ENCODE assay signal across 16 cellular contexts in genomic region chr4:77776182-77777134, GRCh38. TPM values are rescaled to one million over a fixed set of nuclear protein-coding genes. Genes with fewer than 3 reads are reported as not detected.
DNase-seq lines count a peak whose midpoint lies in the region; FAIRE-seq and TF ChIP-seq lines count a peak whose summit lies in the region.
"Had no signal": no experiment of that assay in that cellular context is flagged by ENCODE, and none has a peak within 500 bp of the region (broad histone marks: within the 10 kb centered on the region; RNA-seq: fewer than 3 reads in every experiment).

No MANE protein-coding gene starts in this region.

- H3K4me3 Mint-ChIP-seq in astrocyte (ENCODE audit: unreplicated experiment) (no peak overlapping the region), type B pancreatic cell (no peak overlapping the region)
- H3K4me3 Mint-ChIP-seq: dendritic cell treated with granulocyte-macrophage colony-stimulating factor and Interleukin-4, amounts not matched to agents 40 ng/mL and 50 ng/mL, for 4 days; T-helper 2 cell treated with Interferon-gamma antibody and Interleukin-4, amounts not matched to agents 5 μg/mL and 100 μg/mL, for 36 hours had no signal

- CTCF ChIA-PET in AG04449 (lab: Yijun Ruan, JAX), result no interaction called here

- H3K36me3 ChIP-seq in astrocyte (ENCODE audit: insufficient read depth, low read length) (no peaks in the 10 kb centered on the region), testis (ENCODE audit: low read depth, missing control alignments) (no peaks in the 10 kb centered on the region)

- H3K27ac Mint-ChIP-seq in astrocyte (ENCODE audit: unreplicated experiment) (no peak overlapping the region), type B pancreatic cell (no peak overlapping the region)
- H3K27ac Mint-ChIP-seq: dendritic cell treated with granulocyte-macrophage colony-stimulating factor and Interleukin-4, amounts not matched to agents 40 ng/mL and 50 ng/mL, for 4 days; T-helper 2 cell treated with Interferon-gamma antibody and Interleukin-4, amounts not matched to agents 5 μg/mL and 100 μg/mL, for 36 hours had no signal

- H3K9ac ChIP-seq in astrocyte (ENCODE audit: low read length), result no peak overlapping the region

- H3K4me3 ChIP-seq in AG04449 (ENCODE audit: low read depth, low read length), result no peak overlapping the region
- no peak overlapping the region for H3K4me3 ChIP-seq in astrocyte (ENCODE audit: insufficient read depth, low read depth, low read length)
- no peak overlapping the region for H3K4me3 ChIP-seq in testis

- H3K27me3 Mint-ChIP-seq in astrocyte (ENCODE audit: low read depth, unreplicated experiment) (no peaks in the 10 kb centered on the region), type B pancreatic cell (no peaks in the 10 kb centered on the region)
- H3K27me3 Mint-ChIP-seq: dendritic cell treated with granulocyte-macrophage colony-stimulating factor and Interleukin-4, amounts not matched to agents 40 ng/mL and 50 ng/mL, for 4 days had no signal

- H3K27me3 ChIP-seq in astrocyte (ENCODE audit: insufficient read depth, low read length) (no peaks in the 10 kb centered on the region), testis (no peaks in the 10 kb centered on the region)

- no peaks in the 10 kb centered on the region for H3K9me3 Mint-ChIP-seq in astrocyte (ENCODE audit: unreplicated experiment)
- H3K9me3 Mint-ChIP-seq in type B pancreatic cell, result no peaks in the 10 kb centered on the region
- H3K9me3 Mint-ChIP-seq: dendritic cell treated with granulocyte-macrophage colony-stimulating factor and Interleukin-4, amounts not matched to agents 40 ng/mL and 50 ng/mL, for 4 days; T-helper 2 cell treated with Interferon-gamma antibody and Interleukin-4, amounts not matched to agents 5 μg/mL and 100 μg/mL, for 36 hours had no signal

- H4K20me1 ChIP-seq in astrocyte (ENCODE audit: insufficient read depth, low read length), result peaks cover 11% of the 10 kb centered on the region

- no peak overlapping the region for H3K27ac ChIP-seq in astrocyte (ENCODE audit: low read depth, low read length)
- no peak overlapping the region for H3K27ac ChIP-seq in testis

- TF ChIP-seq CTCF in AG04449 (IDR thresholded peaks at IDR 0.05; ENCODE audit: insufficient read depth, low read length, missing control alignments) (no peak), astrocyte (IDR thresholded peaks at IDR 0.05; ENCODE audit: insufficient read depth, low read depth, low read length) (no peak), testis (IDR thresholded peaks at IDR 0.05) (no peak), type B pancreatic cell (conservative IDR thresholded peaks at IDR 0.05) (no peak)

- no peak overlapping the region for H3K4me2 ChIP-seq in astrocyte (ENCODE audit: low read length)

- intact Hi-C loops in testis (cut with DNase I; ENCODE audit: low total_unique reads) (no loop called here), cardiac septum (cut with DNase I) (no loop called here)

- no peaks in the 10 kb centered on the region for H3K36me3 Mint-ChIP-seq in astrocyte (ENCODE audit: low read depth, unreplicated experiment)
- H3K36me3 Mint-ChIP-seq in type B pancreatic cell, result peaks cover 8% of the 10 kb centered on the region

- TF ChIP-seq POLR2A in testis (IDR thresholded peaks at IDR 0.05), result no peak

- H3K4me1 ChIP-seq in astrocyte (ENCODE audit: insufficient read depth, low read length) (no peaks in the 10 kb centered on the region), testis (peaks cover 9% of the 10 kb centered on the region)

- peaks cover 26% of the 10 kb centered on the region for H3K79me2 ChIP-seq in astrocyte (ENCODE audit: insufficient read depth, low read length)

- H2AFZ ChIP-seq in astrocyte (ENCODE audit: low read depth, low read length), result no peak overlapping the region

- FAIRE-seq in astrocyte (lab: Jason Lieb, UNC), result no peak
- FAIRE-seq: frontal cortex, GM18507 had no signal

- peaks cover 7% of the 10 kb centered on the region for H3K4me1 Mint-ChIP-seq in astrocyte (ENCODE audit: low read depth, unreplicated experiment)
- H3K4me1 Mint-ChIP-seq in type B pancreatic cell (ENCODE audit: unreplicated experiment), result peaks cover 8% of the 10 kb centered on the region

- WGBS in testis, 2 donors, result 60 to 61% methylated on average over 6 of the region's 6 CpGs

- POLR2A ChIA-PET in AG04449 (lab: Yijun Ruan, JAX), result no interaction called here

- DNase-seq in AG04449 (ENCODE audit: low read depth, low spot score), result peak; percentile 1
- peak; percentile 45 for DNase-seq in H4 (ENCODE audit: low spot score)
- DNase-seq in astrocyte (ENCODE audit: low read depth), result peak; percentile 16
- peak; percentile 30 for DNase-seq in medulla oblongata (ENCODE audit: extremely low spot score)
- DNase-seq in nucleus accumbens (lab: John Stamatoyannopoulos, UW), result no peak
- no peak for DNase-seq in testis
- no peak for DNase-seq in type B pancreatic cell (ENCODE audit: extremely low spot score, unreplicated experiment)
- no peak for DNase-seq in cardiac septum (ENCODE audit: low spot score)
- DNase-seq: activated naive CD4-positive, alpha-beta T cell treated with Interleukin-2 at 50 U/mL for 16 hours; Kasumi-1; left cardiac atrium; NCI-H2171 treated with DMSO at 0.1 percent for 48 hours had no signal

- H3K9me3 ChIP-seq in astrocyte (ENCODE audit: insufficient read depth, low read depth, low read length) (no peaks in the 10 kb centered on the region), testis (no peaks in the 10 kb centered on the region)

RNA-seq across cellular contexts. Expression of gene CNOT6L, which starts 42.7 kb away (rescaled TPM):
- total RNA-seq in H4 (2014; rRNA removed; shearing (Covaris generic)), result 4.3 and 5.6 TPM in 2 replicates
- total RNA-seq in astrocyte (33.4 and 34.0 TPM in 2 replicates), testis (10 to 100 TPM; 21.0 to 25.7 TPM), type B pancreatic cell (ENCODE audit: low replicate concordance) (30.0 and 40.1 TPM in 2 replicates), cardiac septum (27.2 TPM)
- polyA plus RNA-seq in testis (ENCODE audit: insufficient read depth, low read depth, low replicate concordance), result 23.1 TPM

Comparison
In these comparisons a context has a peak if more than half of its experiments do, and no peak if none do; other contexts are left out.
1. DNase-seq: peak in AG04449 (single experiment), H4 (single experiment), astrocyte (single experiment) and medulla oblongata (single experiment); none in nucleus accumbens (0 of 56), testis (single experiment), type B pancreatic cell (single experiment) and cardiac septum (single experiment).